ENCODE assay signal across 10 cellular contexts in the genomic region with DNA sequence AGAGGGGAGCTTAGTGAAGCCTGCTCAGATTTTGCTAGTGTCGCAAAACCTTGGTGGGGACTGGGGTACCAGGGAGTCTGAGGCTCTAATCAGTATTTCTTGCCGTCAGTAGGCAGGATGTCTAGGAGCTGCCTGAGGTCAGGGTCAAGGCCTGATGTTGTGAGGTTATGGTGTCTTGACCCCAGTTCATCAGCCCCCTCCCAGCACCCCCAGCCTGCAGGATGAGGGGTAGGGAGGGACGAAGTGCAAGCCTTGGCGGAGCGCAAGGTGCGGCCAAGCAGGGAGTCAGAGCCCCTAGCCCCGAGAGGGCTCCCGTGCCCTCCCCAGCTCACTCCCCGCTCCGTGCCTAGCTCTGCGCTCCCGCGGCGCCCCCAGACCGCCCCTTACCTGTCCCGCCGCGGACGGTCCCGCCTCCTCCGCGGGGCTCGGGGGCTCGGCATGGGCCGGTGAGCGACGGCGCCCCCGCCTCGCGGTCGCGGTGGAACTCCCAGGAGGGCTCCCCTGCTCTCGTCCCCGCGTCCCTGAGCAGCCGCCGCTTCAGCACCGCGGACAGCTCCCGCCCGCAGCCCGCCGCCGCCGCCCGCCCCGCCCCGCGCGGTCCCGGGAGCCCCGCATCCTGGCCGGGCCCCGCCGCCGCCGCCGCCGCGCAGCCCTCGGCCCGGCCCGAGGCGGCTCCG. TPM values are rescaled to one million over a fixed set of nuclear protein-coding genes. Genes with fewer than 3 reads are reported as not detected.
DNase-seq lines count a peak whose midpoint lies in the region; ATAC-seq and TF ChIP-seq lines count a peak whose summit lies in the region.
"Had no signal": no experiment of that assay in that cellular context is flagged by ENCODE, and none has a peak within 500 bp of the region (broad histone marks: within the 10 kb centered on the region; RNA-seq: fewer than 3 reads in every experiment).

No MANE protein-coding gene starts in this region.

- H3K27me3 Mint-ChIP-seq in natural killer cell (ENCODE audit: low read depth in 2 of 2) (peaks cover 47 to 52% of the 10 kb centered on the region in 2 donors), chondrocyte (ENCODE audit: low read depth) (peaks cover 66% of the 10 kb centered on the region)

- H3K36me3 Mint-ChIP-seq in natural killer cell = no peaks in the 10 kb centered on the region
- H3K36me3 Mint-ChIP-seq in chondrocyte (ENCODE audit: low read depth) = peaks cover 2% of the 10 kb centered on the region

- H3K36me3 ChIP-seq in HAP-1 (replicated peaks) = no peaks in the 10 kb centered on the region
- H3K36me3 ChIP-seq: gastrocnemius medialis had no signal

- H3K27ac Mint-ChIP-seq in natural killer cell (no peak overlapping the region), chondrocyte (ENCODE audit: unreplicated experiment) (no peak overlapping the region)

- H3K4me1 ChIP-seq in HAP-1 = no peaks in the 10 kb centered on the region
- H3K4me1 ChIP-seq: gastrocnemius medialis had no signal

- DNase-seq in HAP-1 (ENCODE audit: low spot score in 2 of 2) (peak; percentile 12 to 78), natural killer cell (peak; percentile 63), chondrocyte (ENCODE audit: low spot score) (no peak), HCEC 1CT (no peak), DMS153 treated with DMSO at 0.1 percent for 48 hours (lab: John Stamatoyannopoulos, UW; ENCODE audit: unreplicated experiment) (no peak)
- DNase-seq in activated CD4-positive, alpha-beta T cell treated with anti-CD3 and anti-CD28 coated beads for 48 hours = peak; percentile 58
- DNase-seq in effector CD8-positive, alpha-beta T cell (lab: John Stamatoyannopoulos, UW) = peak; percentile 12
- DNase-seq: gastrocnemius medialis had no signal

- H3K9me3 Mint-ChIP-seq in natural killer cell (no peaks in the 10 kb centered on the region), chondrocyte (ENCODE audit: low read depth) (peaks cover 6% of the 10 kb centered on the region)

- peaks cover 37% of the 10 kb centered on the region for H3K27me3 ChIP-seq in HAP-1 (ENCODE audit: low read depth)

- H3K9me3 ChIP-seq in HAP-1 = no peaks in the 10 kb centered on the region
- H3K9me3 ChIP-seq: gastrocnemius medialis had no signal

- in situ Hi-C loops in HAP-1 (cut with MboI; ENCODE audit: low sequenced_read_pairs) = no loop called here

- no peak overlapping the region for H3K4me3 Mint-ChIP-seq in natural killer cell
- no peak overlapping the region for H3K4me3 Mint-ChIP-seq in chondrocyte (ENCODE audit: unreplicated experiment)

- H3K4me1 Mint-ChIP-seq in natural killer cell (peaks cover 0 to 4% of the 10 kb centered on the region in 2 donors), chondrocyte (ENCODE audit: low read depth) (peaks cover 2% of the 10 kb centered on the region)

- peak in 2 of 3 donors; percentile 88 to 90 for ATAC-seq in natural killer cell
- ATAC-seq in HG03039 (IDR thresholded peaks at IDR 0.05; ENCODE audit: unreplicated experiment) = no peak

- intact Hi-C loops in natural killer cell (cut with micrococcal nuclease) = no loop called here

- no peak for TF ChIP-seq CTCF in natural killer cell (IDR thresholded peaks at IDR 0.05)
- no peak for TF ChIP-seq CTCF in chondrocyte (IDR thresholded peaks at IDR 0.05)

- H3K4me3 ChIP-seq in HAP-1 = no peak overlapping the region
- H3K4me3 ChIP-seq: gastrocnemius medialis had no signal

RNA-seq across cellular contexts. Expression of a gene that starts 0.3 kb away (rescaled TPM):
- under 1 TPM in 1 of 3 donors, not detected in 2; 0.30 TPM for total RNA-seq in natural killer cell
- total RNA-seq in chondrocyte = not detected in 3 replicates
- total RNA-seq: gastrocnemius medialis, HT1080 had no signal

Comparison
In these comparisons a context has a peak if more than half of its experiments do, and no peak if none do; other contexts are left out.
1. DNase-seq: peak in HAP-1 (2 of 2), activated CD4-positive, alpha-beta T cell treated with anti-CD3 and anti-CD28 coated beads for 48 hours (single experiment), effector CD8-positive, alpha-beta T cell (single experiment) and natural killer cell (single experiment); none in chondrocyte (single experiment), HCEC 1CT (single experiment) and DMS153 treated with DMSO at 0.1 percent for 48 hours (single experiment).